1 cellular context compared by ENCODE assay signal in the genomic region with DNA sequence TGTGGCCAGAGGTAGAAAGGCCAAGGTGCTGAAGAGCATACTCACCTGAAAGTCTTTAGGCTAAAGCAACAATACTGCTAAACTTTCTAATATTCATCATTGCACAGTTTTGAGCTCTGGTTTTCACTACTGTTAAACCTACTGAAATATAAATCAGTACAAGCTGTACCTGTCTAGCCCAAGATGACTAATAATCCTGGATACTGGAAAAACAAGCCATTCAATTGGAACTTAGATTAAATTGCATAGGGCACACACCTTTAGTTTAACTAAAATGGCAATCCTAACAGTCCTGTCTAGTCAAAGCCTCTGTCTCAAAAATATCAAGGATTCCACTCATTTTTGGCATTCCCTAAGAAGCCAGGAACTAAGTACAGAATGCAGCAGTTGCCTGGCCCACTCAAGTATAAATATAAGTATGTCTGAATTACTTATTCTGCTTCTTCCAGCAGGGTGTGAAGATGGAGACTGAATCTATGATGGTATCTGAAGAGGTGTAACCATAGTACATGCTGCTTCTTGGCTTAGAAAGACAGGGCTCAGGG.
TF ChIP-seq lines count a peak whose summit lies in the region.

No MANE protein-coding gene starts in this region.

TF ChIP-seq in WTC11, 78 proteins besides CTCF, POLR2A, EP300 and RAD21 (continued from another document):
- TF ChIP-seq, protein P1, sequence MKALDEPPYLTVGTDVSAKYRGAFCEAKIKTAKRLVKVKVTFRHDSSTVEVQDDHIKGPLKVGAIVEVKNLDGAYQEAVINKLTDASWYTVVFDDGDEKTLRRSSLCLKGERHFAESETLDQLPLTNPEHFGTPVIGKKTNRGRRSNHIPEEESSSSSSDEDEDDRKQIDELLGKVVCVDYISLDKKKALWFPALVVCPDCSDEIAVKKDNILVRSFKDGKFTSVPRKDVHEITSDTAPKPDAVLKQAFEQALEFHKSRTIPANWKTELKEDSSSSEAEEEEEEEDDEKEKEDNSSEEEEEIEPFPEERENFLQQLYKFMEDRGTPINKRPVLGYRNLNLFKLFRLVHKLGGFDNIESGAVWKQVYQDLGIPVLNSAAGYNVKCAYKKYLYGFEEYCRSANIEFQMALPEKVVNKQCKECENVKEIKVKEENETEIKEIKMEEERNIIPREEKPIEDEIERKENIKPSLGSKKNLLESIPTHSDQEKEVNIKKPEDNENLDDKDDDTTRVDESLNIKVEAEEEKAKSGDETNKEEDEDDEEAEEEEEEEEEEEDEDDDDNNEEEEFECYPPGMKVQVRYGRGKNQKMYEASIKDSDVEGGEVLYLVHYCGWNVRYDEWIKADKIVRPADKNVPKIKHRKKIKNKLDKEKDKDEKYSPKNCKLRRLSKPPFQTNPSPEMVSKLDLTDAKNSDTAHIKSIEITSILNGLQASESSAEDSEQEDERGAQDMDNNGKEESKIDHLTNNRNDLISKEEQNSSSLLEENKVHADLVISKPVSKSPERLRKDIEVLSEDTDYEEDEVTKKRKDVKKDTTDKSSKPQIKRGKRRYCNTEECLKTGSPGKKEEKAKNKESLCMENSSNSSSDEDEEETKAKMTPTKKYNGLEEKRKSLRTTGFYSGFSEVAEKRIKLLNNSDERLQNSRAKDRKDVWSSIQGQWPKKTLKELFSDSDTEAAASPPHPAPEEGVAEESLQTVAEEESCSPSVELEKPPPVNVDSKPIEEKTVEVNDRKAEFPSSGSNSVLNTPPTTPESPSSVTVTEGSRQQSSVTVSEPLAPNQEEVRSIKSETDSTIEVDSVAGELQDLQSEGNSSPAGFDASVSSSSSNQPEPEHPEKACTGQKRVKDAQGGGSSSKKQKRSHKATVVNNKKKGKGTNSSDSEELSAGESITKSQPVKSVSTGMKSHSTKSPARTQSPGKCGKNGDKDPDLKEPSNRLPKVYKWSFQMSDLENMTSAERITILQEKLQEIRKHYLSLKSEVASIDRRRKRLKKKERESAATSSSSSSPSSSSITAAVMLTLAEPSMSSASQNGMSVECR (CRISPR knock-in tag; IDR thresholded peaks at IDR 0.05; ENCODE audit: borderline replicate concordance), result no peak
- TF ChIP-seq NFYB (CRISPR knock-in tag; conservative IDR thresholded peaks at IDR 0.05; ENCODE audit: low read depth), result no peak
- TF ChIP-seq, protein P2, sequence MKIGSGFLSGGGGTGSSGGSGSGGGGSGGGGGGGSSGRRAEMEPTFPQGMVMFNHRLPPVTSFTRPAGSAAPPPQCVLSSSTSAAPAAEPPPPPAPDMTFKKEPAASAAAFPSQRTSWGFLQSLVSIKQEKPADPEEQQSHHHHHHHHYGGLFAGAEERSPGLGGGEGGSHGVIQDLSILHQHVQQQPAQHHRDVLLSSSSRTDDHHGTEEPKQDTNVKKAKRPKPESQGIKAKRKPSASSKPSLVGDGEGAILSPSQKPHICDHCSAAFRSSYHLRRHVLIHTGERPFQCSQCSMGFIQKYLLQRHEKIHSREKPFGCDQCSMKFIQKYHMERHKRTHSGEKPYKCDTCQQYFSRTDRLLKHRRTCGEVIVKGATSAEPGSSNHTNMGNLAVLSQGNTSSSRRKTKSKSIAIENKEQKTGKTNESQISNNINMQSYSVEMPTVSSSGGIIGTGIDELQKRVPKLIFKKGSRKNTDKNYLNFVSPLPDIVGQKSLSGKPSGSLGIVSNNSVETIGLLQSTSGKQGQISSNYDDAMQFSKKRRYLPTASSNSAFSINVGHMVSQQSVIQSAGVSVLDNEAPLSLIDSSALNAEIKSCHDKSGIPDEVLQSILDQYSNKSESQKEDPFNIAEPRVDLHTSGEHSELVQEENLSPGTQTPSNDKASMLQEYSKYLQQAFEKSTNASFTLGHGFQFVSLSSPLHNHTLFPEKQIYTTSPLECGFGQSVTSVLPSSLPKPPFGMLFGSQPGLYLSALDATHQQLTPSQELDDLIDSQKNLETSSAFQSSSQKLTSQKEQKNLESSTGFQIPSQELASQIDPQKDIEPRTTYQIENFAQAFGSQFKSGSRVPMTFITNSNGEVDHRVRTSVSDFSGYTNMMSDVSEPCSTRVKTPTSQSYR (CRISPR knock-in tag; IDR thresholded peaks at IDR 0.05), result no peak
- TF ChIP-seq, protein P3, sequence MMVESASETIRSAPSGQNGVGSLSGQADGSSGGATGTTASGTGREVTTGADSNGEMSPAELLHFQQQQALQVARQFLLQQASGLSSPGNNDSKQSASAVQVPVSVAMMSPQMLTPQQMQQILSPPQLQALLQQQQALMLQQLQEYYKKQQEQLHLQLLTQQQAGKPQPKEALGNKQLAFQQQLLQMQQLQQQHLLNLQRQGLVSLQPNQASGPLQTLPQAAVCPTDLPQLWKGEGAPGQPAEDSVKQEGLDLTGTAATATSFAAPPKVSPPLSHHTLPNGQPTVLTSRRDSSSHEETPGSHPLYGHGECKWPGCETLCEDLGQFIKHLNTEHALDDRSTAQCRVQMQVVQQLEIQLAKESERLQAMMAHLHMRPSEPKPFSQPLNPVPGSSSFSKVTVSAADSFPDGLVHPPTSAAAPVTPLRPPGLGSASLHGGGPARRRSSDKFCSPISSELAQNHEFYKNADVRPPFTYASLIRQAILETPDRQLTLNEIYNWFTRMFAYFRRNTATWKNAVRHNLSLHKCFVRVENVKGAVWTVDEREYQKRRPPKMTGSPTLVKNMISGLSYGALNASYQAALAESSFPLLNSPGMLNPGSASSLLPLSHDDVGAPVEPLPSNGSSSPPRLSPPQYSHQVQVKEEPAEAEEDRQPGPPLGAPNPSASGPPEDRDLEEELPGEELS (CRISPR knock-in tag; IDR thresholded peaks at IDR 0.05), result no peak
- TF ChIP-seq FOXP1 (CRISPR knock-in tag; IDR thresholded peaks at IDR 0.05; ENCODE audit: borderline replicate concordance), result no peak
- no peak for TF ChIP-seq TEAD4 (CRISPR knock-in tag; IDR thresholded peaks at IDR 0.05)
- TF ChIP-seq, protein P4, sequence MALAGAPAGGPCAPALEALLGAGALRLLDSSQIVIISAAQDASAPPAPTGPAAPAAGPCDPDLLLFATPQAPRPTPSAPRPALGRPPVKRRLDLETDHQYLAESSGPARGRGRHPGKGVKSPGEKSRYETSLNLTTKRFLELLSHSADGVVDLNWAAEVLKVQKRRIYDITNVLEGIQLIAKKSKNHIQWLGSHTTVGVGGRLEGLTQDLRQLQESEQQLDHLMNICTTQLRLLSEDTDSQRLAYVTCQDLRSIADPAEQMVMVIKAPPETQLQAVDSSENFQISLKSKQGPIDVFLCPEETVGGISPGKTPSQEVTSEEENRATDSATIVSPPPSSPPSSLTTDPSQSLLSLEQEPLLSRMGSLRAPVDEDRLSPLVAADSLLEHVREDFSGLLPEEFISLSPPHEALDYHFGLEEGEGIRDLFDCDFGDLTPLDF (CRISPR knock-in tag; IDR thresholded peaks at IDR 0.05), result no peak
- TF ChIP-seq, protein P5, sequence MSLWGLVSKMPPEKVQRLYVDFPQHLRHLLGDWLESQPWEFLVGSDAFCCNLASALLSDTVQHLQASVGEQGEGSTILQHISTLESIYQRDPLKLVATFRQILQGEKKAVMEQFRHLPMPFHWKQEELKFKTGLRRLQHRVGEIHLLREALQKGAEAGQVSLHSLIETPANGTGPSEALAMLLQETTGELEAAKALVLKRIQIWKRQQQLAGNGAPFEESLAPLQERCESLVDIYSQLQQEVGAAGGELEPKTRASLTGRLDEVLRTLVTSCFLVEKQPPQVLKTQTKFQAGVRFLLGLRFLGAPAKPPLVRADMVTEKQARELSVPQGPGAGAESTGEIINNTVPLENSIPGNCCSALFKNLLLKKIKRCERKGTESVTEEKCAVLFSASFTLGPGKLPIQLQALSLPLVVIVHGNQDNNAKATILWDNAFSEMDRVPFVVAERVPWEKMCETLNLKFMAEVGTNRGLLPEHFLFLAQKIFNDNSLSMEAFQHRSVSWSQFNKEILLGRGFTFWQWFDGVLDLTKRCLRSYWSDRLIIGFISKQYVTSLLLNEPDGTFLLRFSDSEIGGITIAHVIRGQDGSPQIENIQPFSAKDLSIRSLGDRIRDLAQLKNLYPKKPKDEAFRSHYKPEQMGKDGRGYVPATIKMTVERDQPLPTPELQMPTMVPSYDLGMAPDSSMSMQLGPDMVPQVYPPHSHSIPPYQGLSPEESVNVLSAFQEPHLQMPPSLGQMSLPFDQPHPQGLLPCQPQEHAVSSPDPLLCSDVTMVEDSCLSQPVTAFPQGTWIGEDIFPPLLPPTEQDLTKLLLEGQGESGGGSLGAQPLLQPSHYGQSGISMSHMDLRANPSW (CRISPR knock-in tag; conservative IDR thresholded peaks at IDR 0.05; ENCODE audit: low read depth), result no peak
- no peak for TF ChIP-seq ETV6 (CRISPR knock-in tag; IDR thresholded peaks at IDR 0.05)
- no peak for TF ChIP-seq FOXJ3 (CRISPR knock-in tag; IDR thresholded peaks at IDR 0.05; ENCODE audit: borderline replicate concordance)
- no peak for TF ChIP-seq TP53 (CRISPR knock-in tag; IDR thresholded peaks at IDR 0.05)
- TF ChIP-seq TEAD1 (CRISPR knock-in tag; IDR thresholded peaks at IDR 0.05), result no peak
- TF ChIP-seq GABPB1 (CRISPR knock-in tag; IDR thresholded peaks at IDR 0.05), result no peak
- TF ChIP-seq, protein P6, sequence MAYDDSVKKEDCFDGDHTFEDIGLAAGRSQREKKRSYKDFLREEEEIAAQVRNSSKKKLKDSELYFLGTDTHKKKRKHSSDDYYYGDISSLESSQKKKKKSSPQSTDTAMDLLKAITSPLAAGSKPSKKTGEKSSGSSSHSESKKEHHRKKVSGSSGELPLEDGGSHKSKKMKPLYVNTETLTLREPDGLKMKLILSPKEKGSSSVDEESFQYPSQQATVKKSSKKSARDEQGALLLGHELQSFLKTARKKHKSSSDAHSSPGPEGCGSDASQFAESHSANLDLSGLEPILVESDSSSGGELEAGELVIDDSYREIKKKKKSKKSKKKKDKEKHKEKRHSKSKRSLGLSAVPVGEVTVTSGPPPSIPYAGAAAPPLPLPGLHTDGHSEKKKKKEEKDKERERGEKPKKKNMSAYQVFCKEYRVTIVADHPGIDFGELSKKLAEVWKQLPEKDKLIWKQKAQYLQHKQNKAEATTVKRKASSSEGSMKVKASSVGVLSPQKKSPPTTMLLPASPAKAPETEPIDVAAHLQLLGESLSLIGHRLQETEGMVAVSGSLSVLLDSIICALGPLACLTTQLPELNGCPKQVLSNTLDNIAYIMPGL (CRISPR knock-in tag; IDR thresholded peaks at IDR 0.05), result no peak
- TF ChIP-seq OVOL2 (CRISPR knock-in tag; IDR thresholded peaks at IDR 0.05; ENCODE audit: borderline replicate concordance), result no peak
- no peak for TF ChIP-seq CBFB (CRISPR knock-in tag; IDR thresholded peaks at IDR 0.05; ENCODE audit: low read depth)
TF ChIP-seq in WTC11: peak in this region for 0.
